ENCODE assay signal across 10 cellular contexts in the genomic region with DNA sequence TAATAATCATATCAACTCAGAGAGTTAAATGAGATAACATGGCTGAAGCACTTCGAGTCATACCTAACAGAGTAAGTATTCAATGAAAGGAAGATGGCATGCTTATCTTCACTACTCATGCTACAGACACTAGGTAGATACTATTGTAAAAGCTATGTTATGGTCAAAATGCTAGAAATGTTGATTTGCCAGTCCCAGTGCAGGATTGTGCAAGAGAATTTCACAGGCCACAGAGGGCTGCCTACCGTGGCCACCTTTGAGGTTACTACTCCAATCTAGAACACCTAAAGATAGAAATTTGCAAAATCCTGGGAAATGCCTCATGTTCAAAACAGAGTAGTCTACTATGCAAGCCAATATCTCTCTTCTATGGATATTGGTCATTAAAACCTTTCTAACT.
"Had no signal": no experiment of that assay in that cellular context is flagged by ENCODE, and none has a peak within 500 bp of the region (broad histone marks: within the 10 kb centered on the region; RNA-seq: fewer than 3 reads in every experiment).

No MANE protein-coding gene starts in this region.

- H3K9me3 Mint-ChIP-seq: HFFc6 had no signal

- H3K4me3 Mint-ChIP-seq: HFFc6 had no signal

- ATAC-seq: HCT116, HepG2, K562 had no signal

- H3K27ac Mint-ChIP-seq: HFFc6 had no signal

- H3K36me3 ChIP-seq: HAP-1 had no signal

- DNase-seq: GM23248, GOT3, H7, HFFc6, KG1 had no signal

- H3K9ac ChIP-seq: GM23248 had no signal

- H3K4me1 ChIP-seq: HAP-1 had no signal

- H3K9me3 ChIP-seq: HAP-1 had no signal

- H3K4me3 ChIP-seq: GM23248, HAP-1, K562 had no signal

- H3K27ac ChIP-seq: GM23248, HL-60 had no signal

- H2AFZ ChIP-seq: GM23248 had no signal
